Comparison of ENCODE assay signal across 9 cellular contexts in the genomic region with DNA sequence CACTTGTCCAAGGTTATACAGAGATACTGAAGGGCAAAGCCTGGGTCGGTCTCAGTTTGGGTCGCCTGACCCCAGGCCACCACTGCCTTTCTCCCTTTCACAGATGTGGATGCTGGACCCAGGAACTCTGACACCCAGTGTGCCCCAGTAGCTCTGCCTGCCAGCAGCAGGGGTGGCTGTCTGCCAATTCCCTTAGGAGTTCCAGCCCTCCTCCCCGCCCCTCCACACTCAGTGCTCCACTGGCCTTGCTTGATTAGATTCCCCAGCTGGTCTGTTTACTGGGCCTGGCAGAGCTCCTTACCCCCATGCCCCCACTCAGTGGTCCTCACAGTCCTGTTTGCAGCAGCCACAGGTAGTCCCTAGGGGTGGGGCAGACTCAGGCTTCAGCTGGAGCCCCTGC.
DNase-seq lines count a peak whose midpoint lies in the region; ATAC-seq and TF ChIP-seq lines count a peak whose summit lies in the region.
"Had no signal": no experiment of that assay in that cellular context is flagged by ENCODE, and none has a peak within 500 bp of the region (broad histone marks: within the 10 kb centered on the region; RNA-seq: fewer than 3 reads in every experiment).

No MANE protein-coding gene starts in this region.

- POLR2A ChIA-PET in IMR-90 (lab: Charles Lee; ENCODE audit: unreplicated experiment) = no interaction called here

- H3K27ac ChIP-seq in IMR-90 (ENCODE audit: insufficient read depth, low read length) = no peak overlapping the region
- peak overlapping the region; percentile 1 for H3K27ac ChIP-seq in stomach smooth muscle (ENCODE audit: low read length)

- H3K4me3 ChIP-seq in IMR-90 (ENCODE audit: insufficient read depth, low read depth, low read length) (no peak overlapping the region), stomach smooth muscle (ENCODE audit: low read length in 2 of 2) (no peak overlapping the region)

- no peak for DNase-seq in IMR-90
- DNase-seq in astrocyte of the hippocampus (ENCODE audit: low read depth, low spot score) = peak; percentile 70
- DNase-seq in hypothalamus (lab: John Stamatoyannopoulos, UW) = peak in 40 of 51 donors; percentile 3 to 81 (median 50)
- no peak for DNase-seq in NCI-H1417 (lab: John Stamatoyannopoulos, UW)
- no peak for DNase-seq in dedifferentiated amniotic fluid mesenchymal stem cell (ENCODE audit: extremely low spot score)
- no peak for DNase-seq in SKM-1 treated with dmso at 0.1 percent for 144 hours (lab: John Stamatoyannopoulos, UW; ENCODE audit: unreplicated experiment)
- DNase-seq: activated CD8-positive, alpha-beta T cell treated with anti-CD3 and anti-CD28 coated beads for 36 hours; activated gamma-delta T cell treated with Interleukin-2 at 50 U/mL for 16 hours had no signal

- dilution Hi-C loops in IMR-90 (cut with HindIII; ENCODE audit: low sequenced_read_pairs, unreplicated experiment) = no loop called here

- no peak overlapping the region for H2BK20ac ChIP-seq in IMR-90 (ENCODE audit: low read depth, low read length)

- no peak overlapping the region; the same call in 1 of the 2 replicates for H2AK5ac ChIP-seq in IMR-90 (ENCODE audit: low read depth, low read length)

- no peak overlapping the region for H2BK120ac ChIP-seq in IMR-90 (ENCODE audit: low read depth, low read length)

- H3K23ac ChIP-seq in IMR-90 (ENCODE audit: low read depth, low read length) = 0 out of 2 replicates have a peak overlapping the region, but pooled peaks have one; percentile 15

- H2AFZ ChIP-seq in IMR-90 (replicated peaks; ENCODE audit: low read length, poor library complexity) = peak overlapping the region; percentile 38

- no TSS peak for BruUV-seq in IMR-90 (replicated peaks; lab: Mats Ljungman, UMichigan)

- TF ChIP-seq RAD21 in IMR-90 (IDR thresholded peaks at IDR 0.05; ENCODE audit: low read length) = no peak

- H3K9me3 ChIP-seq in IMR-90 (ENCODE audit: control insufficient read depth, insufficient read depth, low read length) = no peaks in the 10 kb centered on the region
- no peaks in the 10 kb centered on the region for H3K9me3 ChIP-seq in stomach smooth muscle (ENCODE audit: control insufficient read depth in 2 of 2, low read length in 2 of 2)

- H3K4me1 ChIP-seq in IMR-90 (ENCODE audit: control insufficient read depth, insufficient read depth, low read length) (peaks cover 13% of the 10 kb centered on the region), stomach smooth muscle (ENCODE audit: control insufficient read depth, insufficient read depth, low read length) (peaks cover 16% of the 10 kb centered on the region)

- H4K8ac ChIP-seq in IMR-90 (ENCODE audit: low read depth in 2 of 2, low read length in 2 of 2) = no peak overlapping the region

- no peak overlapping the region for H3K14ac ChIP-seq in IMR-90 (replicated peaks; ENCODE audit: low read depth, low read length)

- no peaks in the 10 kb centered on the region; the same call in 1 of the 2 replicates for H4K20me1 ChIP-seq in IMR-90 (ENCODE audit: insufficient read depth, low read length)

- H3K4ac ChIP-seq in IMR-90 (ENCODE audit: low read depth, low read length) = no peak overlapping the region

- no peak overlapping the region for H3K56ac ChIP-seq in IMR-90 (ENCODE audit: extremely low read depth, insufficient read depth, low read length)

- peaks cover 19% of the 10 kb centered on the region for H3K9me1 ChIP-seq in IMR-90 (ENCODE audit: insufficient read depth, low read length)

- no peak overlapping the region for H2AK9ac ChIP-seq in IMR-90 (replicated peaks; ENCODE audit: low read depth, low read length, poor library complexity)

- H4K5ac ChIP-seq in IMR-90 (ENCODE audit: low read depth, low read length) = no peak overlapping the region

- whole genome bisulfite sequencing in IMR-90 (ENCODE audit: extremely low coverage in 2 of 2, insufficient read length in 1 of 2), 2 experiments = no CpG with 5 or more reads among the region's 3 CpGs

- no peak for TF ChIP-seq POLR2A in IMR-90 (IDR thresholded peaks at IDR 0.05; ENCODE audit: low read depth, low read length)

- H4K91ac ChIP-seq in IMR-90 (ENCODE audit: insufficient read depth, low read depth, low read length) = no peak overlapping the region

- no peak for TF ChIP-seq CTCF in IMR-90 (conservative IDR thresholded peaks at IDR 0.05; ENCODE audit: low read depth, low read length)

- H3K36me3 ChIP-seq in IMR-90 (ENCODE audit: control insufficient read depth, insufficient read depth, low read length) = no peaks in the 10 kb centered on the region
- no peaks in the 10 kb centered on the region for H3K36me3 ChIP-seq in stomach smooth muscle (ENCODE audit: control insufficient read depth in 2 of 2, insufficient read depth in 2 of 2, low read length in 2 of 2)

- H3K79me1 ChIP-seq in IMR-90 (ENCODE audit: low read depth in 1 of 2, low read length in 2 of 2) = peaks cover 22 to 40% of the 10 kb centered on the region in 2 experiments

- H3K18ac ChIP-seq in IMR-90 (ENCODE audit: low read depth, low read length) = no peak overlapping the region

- H2BK15ac ChIP-seq in IMR-90 (ENCODE audit: low read depth, low read length) = no peak overlapping the region

- no peak overlapping the region for H3K4me2 ChIP-seq in IMR-90 (ENCODE audit: low read depth, low read length)

- H3K27me3 ChIP-seq in IMR-90 (ENCODE audit: control insufficient read depth, insufficient read depth, low read length) = no peaks in the 10 kb centered on the region
- no peaks in the 10 kb centered on the region for H3K27me3 ChIP-seq in stomach smooth muscle (ENCODE audit: control insufficient read depth in 1 of 2, insufficient read depth in 2 of 2, low read length in 2 of 2)

- CTCF ChIA-PET in IMR-90 (lab: Yijun Ruan, JAX) = interaction anchor here (1.0 kb wide), 1 partner anchor 20 kb away, joined by 3 read pairs; no protein-coding TSS in a partner anchor

- peak; percentile 35 for ATAC-seq in IMR-90 (ENCODE audit: low read depth)
- ATAC-seq: activated CD8-positive, alpha-beta T cell treated with anti-CD3 and anti-CD28 coated beads for 36 hours had no signal

- in situ Hi-C loops in IMR-90 (cut with MboI; ENCODE audit: low sequenced_read_pairs) = no loop called here

- H2BK5ac ChIP-seq in IMR-90 (ENCODE audit: low read depth, low read length, poor library complexity, severe bottlenecking) = no peak overlapping the region

- no peak overlapping the region for H3K9ac ChIP-seq in IMR-90 (ENCODE audit: low read depth, low read length)
- H3K9ac ChIP-seq in stomach smooth muscle (ENCODE audit: low read length in 2 of 2) = no peak overlapping the region

- intact Hi-C loops in IMR-90 (cut with micrococcal nuclease) = no loop called here

TF ChIP-seq in IMR-90, 13 proteins besides CTCF, POLR2A, EP300 and RAD21:
- TF ChIP-seq, protein P1, sequence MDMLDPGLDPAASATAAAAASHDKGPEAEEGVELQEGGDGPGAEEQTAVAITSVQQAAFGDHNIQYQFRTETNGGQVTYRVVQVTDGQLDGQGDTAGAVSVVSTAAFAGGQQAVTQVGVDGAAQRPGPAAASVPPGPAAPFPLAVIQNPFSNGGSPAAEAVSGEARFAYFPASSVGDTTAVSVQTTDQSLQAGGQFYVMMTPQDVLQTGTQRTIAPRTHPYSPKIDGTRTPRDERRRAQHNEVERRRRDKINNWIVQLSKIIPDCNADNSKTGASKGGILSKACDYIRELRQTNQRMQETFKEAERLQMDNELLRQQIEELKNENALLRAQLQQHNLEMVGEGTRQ (IDR thresholded peaks at IDR 0.05; ENCODE audit: low read depth, low read length) = no peak
- no peak for TF ChIP-seq RCOR1 (IDR thresholded peaks at IDR 0.05; ENCODE audit: insufficient replicate concordance, low read length)
- no peak for TF ChIP-seq MAZ (IDR thresholded peaks at IDR 0.05; ENCODE audit: borderline replicate concordance, low read depth, low read length)

Comparison
In these comparisons a context has a peak if more than half of its experiments do, and no peak if none do; other contexts are left out.
1. DNase-seq: peak in astrocyte of the hippocampus (single experiment) and hypothalamus (40 of 51); none in IMR-90 (single experiment), NCI-H1417 (0 of 3), dedifferentiated amniotic fluid mesenchymal stem cell (single experiment) and SKM-1 treated with dmso at 0.1 percent for 144 hours (single experiment).